Comparison of ENCODE assay signal across 13 cellular contexts in the genomic region with DNA sequence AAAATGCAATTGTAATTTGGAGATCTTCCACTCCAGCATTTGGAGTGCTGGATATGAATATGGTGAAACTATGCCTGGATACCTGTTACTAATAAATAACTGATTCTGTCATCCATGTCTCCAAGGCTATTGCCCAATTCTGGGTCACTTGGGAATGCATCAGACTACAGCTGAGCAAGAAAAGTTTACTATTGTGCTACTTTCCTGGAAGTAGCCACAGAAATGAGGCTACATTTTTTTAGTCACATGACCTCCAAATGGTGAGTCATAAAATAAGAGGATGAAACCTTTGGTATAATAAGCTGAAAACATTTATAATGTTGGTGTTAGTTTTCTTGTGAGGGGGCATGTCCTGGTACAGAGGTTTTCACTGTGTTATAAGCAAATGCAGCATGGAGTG. TPM values are rescaled to one million over a fixed set of nuclear protein-coding genes. Genes with fewer than 3 reads are reported as not detected.
A peak's percentile ranks its signal among the peaks of the same experiment; 100 is the strongest.
DNase-seq lines count a peak whose midpoint lies in the region; ATAC-seq and TF ChIP-seq lines count a peak whose summit lies in the region.
"Had no signal": no experiment of that assay in that cellular context is flagged by ENCODE, and none has a peak within 500 bp of the region (broad histone marks: within the 10 kb centered on the region; RNA-seq: fewer than 3 reads in every experiment).

No MANE protein-coding gene starts in this region.

- H3K4me1 ChIP-seq in ACC112 (ENCODE audit: control insufficient read depth, insufficient read depth, low read length, unreplicated experiment), result peaks cover 24% of the 10 kb centered on the region
- H3K4me1 ChIP-seq in gastroesophageal sphincter, result no peaks in the 10 kb centered on the region

- TF ChIP-seq CTCF in astrocyte of the cerebellum (IDR thresholded peaks at IDR 0.05; ENCODE audit: low read depth, low read length, missing control alignments) (no peak), gastroesophageal sphincter (IDR thresholded peaks at IDR 0.05) (no peak)

- TF ChIP-seq POLR2A in gastroesophageal sphincter (IDR thresholded peaks at IDR 0.05), result no peak

- H3K27me3 ChIP-seq in ACC112 (ENCODE audit: insufficient read depth, low read length) (0 out of 2 replicates have a peak, but pooled peaks cover 4% of the 10 kb centered on the region), gastroesophageal sphincter (no peaks in the 10 kb centered on the region)

- H3K79me2 ChIP-seq in ACC112 (ENCODE audit: control insufficient read depth, insufficient read depth, low read length, unreplicated experiment), result no peaks in the 10 kb centered on the region

- ATAC-seq in gastroesophageal sphincter (peak; percentile 62), HG02870 (IDR thresholded peaks at IDR 0.05; ENCODE audit: unreplicated experiment) (no peak)

- H3K4me3 ChIP-seq in ACC112 (ENCODE audit: low read depth, low read length) (no peak overlapping the region), astrocyte of the cerebellum (ENCODE audit: low read depth, low read length) (no peak overlapping the region), gastroesophageal sphincter (no peak overlapping the region)

- H3K36me3 ChIP-seq in ACC112 (ENCODE audit: insufficient read depth, low read length) (no peaks in the 10 kb centered on the region), gastroesophageal sphincter (no peaks in the 10 kb centered on the region)

- H2AFZ ChIP-seq in ACC112 (ENCODE audit: low read length, unreplicated experiment), result no peak overlapping the region

- no peaks in the 10 kb centered on the region for H3K9me3 ChIP-seq in gastroesophageal sphincter

- in situ Hi-C loops in astrocyte of the cerebellum (cut with HindIII; ENCODE audit: low sequenced_read_pairs), result no loop called here

- peak; percentile 74 for DNase-seq in HCEC 1CT
- DNase-seq in astrocyte of the cerebellum (ENCODE audit: low read depth), result peak; percentile 71
- DNase-seq in SIG-M5 treated with dmso at 0.1 percent for 504 hours (lab: John Stamatoyannopoulos, UW; ENCODE audit: unreplicated experiment), result no peak
- no peak for DNase-seq in cerebellar nuclear complex (lab: John Stamatoyannopoulos, UW)
- no peak for DNase-seq in stimulated activated CD4-positive, alpha-beta T cell treated with anti-CD3 and anti-CD28 coated beads, Interleukin-1b, Interleukin-23, amount 100 ng/mL, for 48 hours
- DNase-seq: activated CD4-positive, CD25-positive, alpha-beta regulatory T cell; activated T-cell treated with anti-CD3 and anti-CD28 coated beads, Interleukin-2, amount 50 U/mL, for 24 hours; NCI-H1048; NCI-H526 treated with DMSO at 0.1 percent for 48 hours; stimulated activated CD4-positive, alpha-beta T cell treated with anti-CD3 and anti-CD28 coated beads, Interleukin-15, amount 100 ng/mL, for 24 hours had no signal

- peak overlapping the region; percentile 40 for H3K27ac ChIP-seq in ACC112 (ENCODE audit: low read depth, low read length)
- no peak overlapping the region for H3K27ac ChIP-seq in gastroesophageal sphincter

- no peak for TF ChIP-seq EP300 in gastroesophageal sphincter (IDR thresholded peaks at IDR 0.05)

RNA-seq across cellular contexts. Expression of a gene that starts 44.4 kb away (rescaled TPM):
- total RNA-seq in gastroesophageal sphincter, result under 1 TPM in 2 of 4 donors, not detected in 2; 0.13 to 0.35 TPM

RNA-seq across cellular contexts. Expression of a gene that starts 44.5 kb away (rescaled TPM):
- 10 to 100 TPM; 17.1 to 25.2 (median 18.6) TPM for total RNA-seq in gastroesophageal sphincter

Comparison
In these comparisons a context has a peak if more than half of its experiments do, and no peak if none do; other contexts are left out.
1. DNase-seq: peak in HCEC 1CT (single experiment) and astrocyte of the cerebellum (single experiment); none in SIG-M5 treated with dmso at 0.1 percent for 504 hours (single experiment), cerebellar nuclear complex (0 of 2) and stimulated activated CD4-positive, alpha-beta T cell treated with anti-CD3 and anti-CD28 coated beads, Interleukin-1b, Interleukin-23, amount 100 ng/mL, for 48 hours (single experiment).